Comparison of ENCODE assay signal across 9 cellular contexts in genomic region chr1:82565546-82565945, GRCh38.
DNase-seq lines count a peak whose midpoint lies in the region; ATAC-seq, FAIRE-seq and TF ChIP-seq lines count a peak whose summit lies in the region.
"Had no signal": no experiment of that assay in that cellular context is flagged by ENCODE, and none has a peak within 500 bp of the region (broad histone marks: within the 10 kb centered on the region; RNA-seq: fewer than 3 reads in every experiment).

No MANE protein-coding gene starts in this region.

- FAIRE-seq in endometrium (lab: Jason Lieb, UNC): peak; percentile 50

- DNase-seq in Caki2 (ENCODE audit: low read depth) (peak; percentile 84), NCI-H446 treated with DMSO at 0.1 percent for 48 hours (lab: John Stamatoyannopoulos, UW) (peak; percentile 94), omental fat pad (ENCODE audit: low spot score) (no peak)
- DNase-seq in stimulated activated naive CD8-positive, alpha-beta T cell treated with anti-CD3 and anti-CD28 coated beads, Interleukin-15, amount 100 ng/mL, for 72 hours: no peak
- DNase-seq: natural killer cell had no signal

- peaks cover 0 to 2% of the 10 kb centered on the region in 2 donors for H3K9me3 Mint-ChIP-seq in stimulated activated naive CD8-positive, alpha-beta T cell treated with anti-CD3 and anti-CD28 coated beads, Interleukin-15, amount 100 ng/mL, for 72 hours

- no peak overlapping the region for H3K4me3 Mint-ChIP-seq in stimulated activated naive CD8-positive, alpha-beta T cell treated with anti-CD3 and anti-CD28 coated beads, Interleukin-15, amount 100 ng/mL, for 72 hours
- H3K4me3 Mint-ChIP-seq: natural killer cell had no signal

- H3K4me1 Mint-ChIP-seq in stimulated activated naive CD8-positive, alpha-beta T cell treated with anti-CD3 and anti-CD28 coated beads, Interleukin-15, amount 100 ng/mL, for 72 hours: no peaks in the 10 kb centered on the region
- H3K4me1 Mint-ChIP-seq: natural killer cell had no signal

- ATAC-seq in omental fat pad (ENCODE audit: low FRiP score) (peak; percentile 51), GM21423 (IDR thresholded peaks at IDR 0.05; ENCODE audit: unreplicated experiment) (no peak), GM21515 (IDR thresholded peaks at IDR 0.05; ENCODE audit: unreplicated experiment) (no peak), HG03520 (IDR thresholded peaks at IDR 0.05; ENCODE audit: unreplicated experiment) (no peak)
- no peak for ATAC-seq in stimulated activated naive CD8-positive, alpha-beta T cell treated with anti-CD3 and anti-CD28 coated beads, Interleukin-15, amount 100 ng/mL, for 72 hours
- ATAC-seq: natural killer cell had no signal

- H3K27me3 Mint-ChIP-seq in stimulated activated naive CD8-positive, alpha-beta T cell treated with anti-CD3 and anti-CD28 coated beads, Interleukin-15, amount 100 ng/mL, for 72 hours: no peaks in the 10 kb centered on the region

- no peak for TF ChIP-seq CTCF in omental fat pad (IDR thresholded peaks at IDR 0.05)

- no peak overlapping the region for H3K27ac Mint-ChIP-seq in stimulated activated naive CD8-positive, alpha-beta T cell treated with anti-CD3 and anti-CD28 coated beads, Interleukin-15, amount 100 ng/mL, for 72 hours
- H3K27ac Mint-ChIP-seq: natural killer cell had no signal

- in situ Hi-C loops in Caki2 (cut with HindIII; ENCODE audit: low pct_unique_long_range_greater_than_20kb, low sequenced_read_pairs): no loop called here

Comparison
In these comparisons a context has a peak if more than half of its experiments do, and no peak if none do; other contexts are left out.
1. DNase-seq: peak in Caki2 (single experiment) and NCI-H446 treated with DMSO at 0.1 percent for 48 hours (single experiment); none in omental fat pad (single experiment) and stimulated activated naive CD8-positive, alpha-beta T cell treated with anti-CD3 and anti-CD28 coated beads, Interleukin-15, amount 100 ng/mL, for 72 hours (0 of 2).